ENCODE assay signal across 9 cellular contexts in the genomic region with DNA sequence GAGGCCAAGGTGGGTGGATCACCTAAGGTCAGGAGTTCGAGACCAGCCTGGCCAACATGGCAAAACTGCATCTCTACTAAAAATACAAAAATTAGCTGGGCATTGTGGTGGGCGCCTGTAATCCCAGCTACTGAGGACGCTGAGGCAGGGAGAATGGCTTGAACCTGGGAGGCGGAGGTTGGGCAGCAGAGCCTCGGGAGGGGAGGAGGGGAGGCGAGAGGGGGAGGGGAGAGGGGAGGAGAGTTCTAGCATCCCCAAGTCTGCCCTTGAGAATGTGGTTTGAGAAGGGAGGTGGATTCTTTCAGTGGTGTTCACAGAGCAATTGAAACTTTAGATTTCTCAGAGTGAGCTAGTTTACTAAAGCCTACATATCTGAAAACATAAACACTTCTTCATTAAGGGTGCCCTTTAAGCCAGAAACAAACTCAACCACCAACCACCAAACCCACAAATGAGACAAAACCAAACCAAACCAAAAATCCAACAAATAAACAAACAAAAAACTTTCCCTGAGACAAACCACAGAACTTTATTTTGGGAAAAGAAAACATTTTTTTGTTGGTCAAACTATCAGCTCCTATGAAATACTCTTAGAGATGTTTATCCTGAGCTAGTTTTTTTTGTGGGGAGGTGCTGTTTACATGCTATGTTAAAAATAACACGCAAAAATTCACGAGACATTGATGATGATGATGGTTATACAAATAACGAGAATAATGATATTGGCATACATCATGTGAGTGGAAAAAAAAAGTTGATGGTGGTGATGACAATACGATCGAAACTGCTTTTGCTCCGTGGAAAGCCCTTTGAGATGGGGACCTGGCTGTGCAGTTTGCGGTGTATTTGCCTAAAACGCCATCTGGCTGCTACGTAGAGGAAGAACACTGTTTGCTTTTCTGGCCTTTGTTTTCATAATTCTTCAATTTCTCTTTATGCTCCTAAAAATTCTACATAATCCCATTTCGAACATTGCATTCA.
A peak's percentile ranks its signal among the peaks of the same experiment; 100 is the strongest.
DNase-seq lines count a peak whose midpoint lies in the region; ATAC-seq lines count a peak whose summit lies in the region.
"Had no signal": no experiment of that assay in that cellular context is flagged by ENCODE, and none has a peak within 500 bp of the region (broad histone marks: within the 10 kb centered on the region; RNA-seq: fewer than 3 reads in every experiment).

No MANE protein-coding gene starts in this region.

- H3K27ac Mint-ChIP-seq in activated naive CD4-positive, alpha-beta T cell treated with anti-CD3 and anti-CD28 coated beads, Interleukin-2, amount 50 U/mL, for 24 hours, result no peak overlapping the region

- H3K4me3 Mint-ChIP-seq in activated naive CD4-positive, alpha-beta T cell treated with anti-CD3 and anti-CD28 coated beads, Interleukin-2, amount 50 U/mL, for 24 hours, result peak overlapping the region; percentile 33

- peaks cover 1% of the 10 kb centered on the region for H3K27me3 Mint-ChIP-seq in activated naive CD4-positive, alpha-beta T cell treated with anti-CD3 and anti-CD28 coated beads, Interleukin-2, amount 50 U/mL, for 24 hours

- intact Hi-C loops in right cardiac atrium (cut with DNase I) (loop anchor here in 3 of 4 donors (5.0 to 10.0 kb wide), 2 partner anchors 159 to 167 kb away; no protein-coding TSS in a partner anchor), left cardiac atrium (cut with DNase I) (no loop called here)

- no peak overlapping the region for H3K27ac ChIP-seq in right cardiac atrium (ENCODE audit: low read length)

- no peaks in the 10 kb centered on the region for H3K4me1 ChIP-seq in right cardiac atrium (ENCODE audit: control insufficient read depth, insufficient read depth, low read length)

- ATAC-seq in right cardiac atrium, result no peak
- ATAC-seq in left cardiac atrium, result no peak
- ATAC-seq in HG03066 (IDR thresholded peaks at IDR 0.05; ENCODE audit: low read depth, unreplicated experiment), result peak; percentile 24
- ATAC-seq: mucosa of descending colon had no signal

- no peak overlapping the region for H3K4me3 ChIP-seq in right cardiac atrium (ENCODE audit: low read length)
- H3K4me3 ChIP-seq: mucosa of descending colon had no signal

- no peaks in the 10 kb centered on the region for H3K36me3 Mint-ChIP-seq in activated naive CD4-positive, alpha-beta T cell treated with anti-CD3 and anti-CD28 coated beads, Interleukin-2, amount 50 U/mL, for 24 hours

- no peaks in the 10 kb centered on the region for H3K27me3 ChIP-seq in right cardiac atrium (ENCODE audit: control insufficient read depth, insufficient read depth)

- DNase-seq in right cardiac atrium (peak in 2 of 3 donors; percentile 15 to 46), left cardiac atrium (no peak), NOMO-1 treated with DMSO at 0.1 percent for 48 hours (lab: John Stamatoyannopoulos, UW; ENCODE audit: unreplicated experiment) (peak; percentile 42), hippocampal formation (lab: John Stamatoyannopoulos, UW) (peak; percentile 5 to 68), NCI-H187 (lab: John Stamatoyannopoulos, UW) (no peak)
- DNase-seq in stimulated activated CD8-positive, alpha-beta memory T cell treated with anti-CD3 and anti-CD28 coated beads, Interleukin-4, amount 100 ng/mL, for 48 hours, result peak; percentile 42

- H3K9me3 ChIP-seq in right cardiac atrium (ENCODE audit: control insufficient read depth, low read length), result no peaks in the 10 kb centered on the region
- H3K9me3 ChIP-seq: mucosa of descending colon had no signal

- no peaks in the 10 kb centered on the region for H3K9me3 Mint-ChIP-seq in activated naive CD4-positive, alpha-beta T cell treated with anti-CD3 and anti-CD28 coated beads, Interleukin-2, amount 50 U/mL, for 24 hours

- peaks cover 8% of the 10 kb centered on the region for H3K4me1 Mint-ChIP-seq in activated naive CD4-positive, alpha-beta T cell treated with anti-CD3 and anti-CD28 coated beads, Interleukin-2, amount 50 U/mL, for 24 hours

- WGBS in right cardiac atrium, result 21% methylated on average over 16 of the region's 16 CpGs

Comparison
In these comparisons a context has a peak if more than half of its experiments do, and no peak if none do; other contexts are left out.
1. DNase-seq: peak in right cardiac atrium (2 of 3), NOMO-1 treated with DMSO at 0.1 percent for 48 hours (single experiment), hippocampal formation (2 of 2) and stimulated activated CD8-positive, alpha-beta memory T cell treated with anti-CD3 and anti-CD28 coated beads, Interleukin-4, amount 100 ng/mL, for 48 hours (single experiment); none in left cardiac atrium (single experiment) and NCI-H187 (0 of 2).
2. intact Hi-C loops: an anchor here in right cardiac atrium (5.0 to 10.0 kb wide); none called in left cardiac atrium.